In genomic region chr12:32897276-32897615, GRCh38 we compare ENCODE assay signal across 2 cellular contexts.
TF ChIP-seq lines count a peak whose summit lies in the region.

No MANE protein-coding gene starts in this region.

TF ChIP-seq in HCT116, 20 proteins besides CTCF, POLR2A, EP300 and RAD21 (continued from another document):
- TF ChIP-seq ZBTB33 (IDR thresholded peaks at IDR 0.05; ENCODE audit: extremely low read depth, insufficient replicate concordance, low read length) (no peak), ATF3 (IDR thresholded peaks at IDR 0.05) (no peak), REST (IDR thresholded peaks at IDR 0.05; ENCODE audit: low read depth) (no peak), EGR1 (IDR thresholded peaks at IDR 0.05; ENCODE audit: low read depth) (no peak), ZNF274 (IDR thresholded peaks at IDR 0.05; ENCODE audit: low read depth, low read length) (no peak), FOSL1 (IDR thresholded peaks at IDR 0.05; ENCODE audit: low read depth) (no peak)

TF ChIP-seq in WTC11, 78 proteins besides CTCF, POLR2A, EP300 and RAD21 (continued from another document):
- TF ChIP-seq ZNF425 (CRISPR knock-in tag; conservative IDR thresholded peaks at IDR 0.05), result no peak
- TF ChIP-seq HMGA2 (CRISPR knock-in tag; IDR thresholded peaks at IDR 0.05), result no peak
- no peak for TF ChIP-seq GTF2I (CRISPR knock-in tag; conservative IDR thresholded peaks at IDR 0.05)
- TF ChIP-seq ZNF121 (CRISPR knock-in tag; IDR thresholded peaks at IDR 0.05), result no peak
TF ChIP-seq in WTC11: peak in this region for 1.
